In the genomic region with DNA sequence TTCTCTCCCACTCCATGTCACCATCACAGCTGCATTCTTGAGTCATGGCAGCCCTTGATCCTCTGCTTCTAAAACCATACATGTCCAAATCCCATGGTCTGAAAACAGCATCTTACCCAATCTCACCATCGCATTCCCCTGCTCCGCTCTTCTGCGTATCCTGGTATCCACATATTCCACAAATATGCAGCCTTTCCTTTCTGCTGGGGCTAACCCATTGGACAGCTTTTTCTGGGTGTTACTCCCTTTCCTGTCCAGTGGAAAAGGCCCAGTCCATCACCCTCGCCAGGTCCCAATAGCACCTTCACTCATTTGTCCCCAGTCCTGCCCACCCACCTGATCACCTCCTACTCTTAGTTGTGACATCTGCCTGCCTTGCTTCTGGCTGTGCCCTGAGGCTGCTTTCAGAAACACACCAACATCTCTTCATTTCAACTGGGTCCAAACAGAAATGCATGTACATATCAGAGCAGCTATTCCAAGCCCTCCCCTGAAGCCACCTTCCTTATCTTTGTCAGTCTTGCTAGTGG, we compare ENCODE assay signal across 14 cellular contexts.
DNase-seq lines count a peak whose midpoint lies in the region; TF ChIP-seq lines count a peak whose summit lies in the region.
"Had no signal": no experiment of that assay in that cellular context is flagged by ENCODE, and none has a peak within 500 bp of the region (broad histone marks: within the 10 kb centered on the region; RNA-seq: fewer than 3 reads in every experiment).

No MANE protein-coding gene starts in this region.

- H3K9ac ChIP-seq in endodermal cell (ENCODE audit: extremely low read depth, low read length, poor library complexity, severe bottlenecking): no peak overlapping the region

- no peaks in the 10 kb centered on the region for H3K9me3 ChIP-seq in endodermal cell (ENCODE audit: control insufficient read depth, low read length)
- no peaks in the 10 kb centered on the region for H3K9me3 ChIP-seq in CD8-positive, alpha-beta memory T cell (ENCODE audit: low read length)
- H3K9me3 ChIP-seq: BE2C, Caco-2 had no signal

- H3K4me1 Mint-ChIP-seq in endodermal cell (no peaks in the 10 kb centered on the region), osteocyte (ENCODE audit: unreplicated experiment) (no peaks in the 10 kb centered on the region)
- H3K4me1 Mint-ChIP-seq in CD8-positive, alpha-beta memory T cell: no peaks in the 10 kb centered on the region
- H3K4me1 Mint-ChIP-seq: CD4-positive, CD25-positive, alpha-beta regulatory T cell; IgD-negative memory B cell had no signal

- H3K4me1 ChIP-seq in endodermal cell (ENCODE audit: control insufficient read depth, insufficient read depth, low read length): no peaks in the 10 kb centered on the region
- no peaks in the 10 kb centered on the region for H3K4me1 ChIP-seq in CD8-positive, alpha-beta memory T cell (ENCODE audit: insufficient read depth, low read length)
- H3K4me1 ChIP-seq: Caco-2 had no signal

- no peak overlapping the region for H3K4me3 Mint-ChIP-seq in endodermal cell
- no peak overlapping the region for H3K4me3 Mint-ChIP-seq in osteocyte (ENCODE audit: unreplicated experiment)
- no peak overlapping the region for H3K4me3 Mint-ChIP-seq in CD8-positive, alpha-beta memory T cell
- H3K4me3 Mint-ChIP-seq: CD4-positive, CD25-positive, alpha-beta regulatory T cell; H9; IgD-negative memory B cell had no signal

- H3K36me3 ChIP-seq in endodermal cell (ENCODE audit: control insufficient read depth, insufficient read depth, low read length): no peaks in the 10 kb centered on the region
- H3K36me3 ChIP-seq in CD8-positive, alpha-beta memory T cell (ENCODE audit: insufficient read depth, low read length): no peaks in the 10 kb centered on the region
- H3K36me3 ChIP-seq: BE2C had no signal

- H3K27ac Mint-ChIP-seq in endodermal cell (no peak overlapping the region), osteocyte (ENCODE audit: unreplicated experiment) (no peak overlapping the region)
- H3K27ac Mint-ChIP-seq in CD8-positive, alpha-beta memory T cell: peak overlapping the region in 1 of 8 donors; percentile 85
- H3K27ac Mint-ChIP-seq: IgD-negative memory B cell had no signal

- TF ChIP-seq CTCF in endodermal cell (conservative IDR thresholded peaks at IDR 0.05): no peak
- TF ChIP-seq CTCF in osteocyte (IDR thresholded peaks at IDR 0.05): no peak

- H3K4me3 ChIP-seq in endodermal cell (ENCODE audit: low read length): no peak overlapping the region
- no peak overlapping the region for H3K4me3 ChIP-seq in CD8-positive, alpha-beta memory T cell (ENCODE audit: low read length)

- no peaks in the 10 kb centered on the region for H3K9me3 Mint-ChIP-seq in endodermal cell
- no peaks in the 10 kb centered on the region for H3K9me3 Mint-ChIP-seq in osteocyte (ENCODE audit: unreplicated experiment)
- H3K9me3 Mint-ChIP-seq in CD8-positive, alpha-beta memory T cell: no peaks in the 10 kb centered on the region
- H3K9me3 Mint-ChIP-seq: CD4-positive, CD25-positive, alpha-beta regulatory T cell; H9; IgD-negative memory B cell had no signal

- CTCF ChIA-PET in CD8-positive, alpha-beta memory T cell (lab: Charles Lee): no interaction called here

- peaks cover 7% of the 10 kb centered on the region for H3K27me3 ChIP-seq in endodermal cell (ENCODE audit: control insufficient read depth, insufficient read depth, low read length, poor library complexity, severe bottlenecking)
- H3K27me3 ChIP-seq in CD8-positive, alpha-beta memory T cell (ENCODE audit: insufficient read depth, low read length, poor library complexity, severe bottlenecking): no peaks in the 10 kb centered on the region
- H3K27me3 ChIP-seq: BE2C had no signal

- DNase-seq in ecto neural progenitor cell (ENCODE audit: low spot score) (peak; percentile 24), endodermal cell (peak; percentile 23), osteocyte (ENCODE audit: extremely low spot score, unreplicated experiment) (peak; percentile 46), cerebellar cortex (ENCODE audit: low spot score) (no peak)
- no peak for DNase-seq in CD8-positive, alpha-beta memory T cell
- DNase-seq in activated CD4-positive, alpha-beta T cell treated with anti-CD3 and anti-CD28 coated beads for 48 hours: no peak
- DNase-seq: ACHN; BE2C; C1 segment of cervical spinal cord; CD4-positive, CD25-positive, alpha-beta regulatory T cell; GOT3; H9 had no signal

- H3K27me3 Mint-ChIP-seq in endodermal cell (ENCODE audit: insufficient read depth): peaks cover 7% of the 10 kb centered on the region
- H3K27me3 Mint-ChIP-seq in osteocyte (ENCODE audit: unreplicated experiment): no peaks in the 10 kb centered on the region
- H3K27me3 Mint-ChIP-seq in CD8-positive, alpha-beta memory T cell: peaks cover 4 to 16% of the 10 kb centered on the region in 2 donors
- H3K27me3 Mint-ChIP-seq: CD4-positive, CD25-positive, alpha-beta regulatory T cell; IgD-negative memory B cell had no signal

- POLR2A ChIA-PET in CD8-positive, alpha-beta memory T cell (lab: Charles Lee): no interaction called here

- WGBS in endodermal cell (ENCODE audit: insufficient coverage in 1 of 2, insufficient read length in 1 of 2), 2 experiments: 93 to 98% methylated on average over 3 to 4 of the region's 4 CpGs

- H3K36me3 Mint-ChIP-seq in endodermal cell (ENCODE audit: low read depth) (no peaks in the 10 kb centered on the region), osteocyte (ENCODE audit: unreplicated experiment) (no peaks in the 10 kb centered on the region)
- H3K36me3 Mint-ChIP-seq in CD8-positive, alpha-beta memory T cell: no peaks in the 10 kb centered on the region
- H3K36me3 Mint-ChIP-seq: CD4-positive, CD25-positive, alpha-beta regulatory T cell had no signal

- H3K27ac ChIP-seq in endodermal cell (ENCODE audit: low read depth, low read length): no peak overlapping the region
- H3K27ac ChIP-seq in CD8-positive, alpha-beta memory T cell (ENCODE audit: low read depth, low read length): no peak overlapping the region

Comparison
In these comparisons a context has a peak if more than half of its experiments do, and no peak if none do; other contexts are left out.
1. DNase-seq: peak in ecto neural progenitor cell (single experiment), endodermal cell (single experiment) and osteocyte (single experiment); none in CD8-positive, alpha-beta memory T cell (0 of 5), cerebellar cortex (single experiment) and activated CD4-positive, alpha-beta T cell treated with anti-CD3 and anti-CD28 coated beads for 48 hours (single experiment).